1 cellular context compared by ENCODE assay signal in genomic region chr1:10556430-10557005, GRCh38.
TF ChIP-seq lines count a peak whose summit lies in the region.

No MANE protein-coding gene starts in this region.

TF ChIP-seq in GM12878, 131 proteins besides CTCF, POLR2A, EP300 and RAD21 (continued from another document):
- no peak for TF ChIP-seq TCF12 (IDR thresholded peaks at IDR 0.05; ENCODE audit: low read depth, low read length)
- TF ChIP-seq CEBPB (IDR thresholded peaks at IDR 0.05; ENCODE audit: borderline replicate concordance in 1 of 2, low read depth in 2 of 2, low read length in 2 of 2), result no peak
- TF ChIP-seq MEF2B (IDR thresholded peaks at IDR 0.05; ENCODE audit: partially characterized antibody, poor library complexity, severe bottlenecking), result no peak
- TF ChIP-seq, protein P1, sequence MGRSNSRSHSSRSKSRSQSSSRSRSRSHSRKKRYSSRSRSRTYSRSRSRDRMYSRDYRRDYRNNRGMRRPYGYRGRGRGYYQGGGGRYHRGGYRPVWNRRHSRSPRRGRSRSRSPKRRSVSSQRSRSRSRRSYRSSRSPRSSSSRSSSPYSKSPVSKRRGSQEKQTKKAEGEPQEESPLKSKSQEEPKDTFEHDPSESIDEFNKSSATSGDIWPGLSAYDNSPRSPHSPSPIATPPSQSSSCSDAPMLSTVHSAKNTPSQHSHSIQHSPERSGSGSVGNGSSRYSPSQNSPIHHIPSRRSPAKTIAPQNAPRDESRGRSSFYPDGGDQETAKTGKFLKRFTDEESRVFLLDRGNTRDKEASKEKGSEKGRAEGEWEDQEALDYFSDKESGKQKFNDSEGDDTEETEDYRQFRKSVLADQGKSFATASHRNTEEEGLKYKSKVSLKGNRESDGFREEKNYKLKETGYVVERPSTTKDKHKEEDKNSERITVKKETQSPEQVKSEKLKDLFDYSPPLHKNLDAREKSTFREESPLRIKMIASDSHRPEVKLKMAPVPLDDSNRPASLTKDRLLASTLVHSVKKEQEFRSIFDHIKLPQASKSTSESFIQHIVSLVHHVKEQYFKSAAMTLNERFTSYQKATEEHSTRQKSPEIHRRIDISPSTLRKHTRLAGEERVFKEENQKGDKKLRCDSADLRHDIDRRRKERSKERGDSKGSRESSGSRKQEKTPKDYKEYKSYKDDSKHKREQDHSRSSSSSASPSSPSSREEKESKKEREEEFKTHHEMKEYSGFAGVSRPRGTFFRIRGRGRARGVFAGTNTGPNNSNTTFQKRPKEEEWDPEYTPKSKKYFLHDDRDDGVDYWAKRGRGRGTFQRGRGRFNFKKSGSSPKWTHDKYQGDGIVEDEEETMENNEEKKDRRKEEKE (IDR thresholded peaks at IDR 0.05), result no peak
- TF ChIP-seq, protein P2, sequence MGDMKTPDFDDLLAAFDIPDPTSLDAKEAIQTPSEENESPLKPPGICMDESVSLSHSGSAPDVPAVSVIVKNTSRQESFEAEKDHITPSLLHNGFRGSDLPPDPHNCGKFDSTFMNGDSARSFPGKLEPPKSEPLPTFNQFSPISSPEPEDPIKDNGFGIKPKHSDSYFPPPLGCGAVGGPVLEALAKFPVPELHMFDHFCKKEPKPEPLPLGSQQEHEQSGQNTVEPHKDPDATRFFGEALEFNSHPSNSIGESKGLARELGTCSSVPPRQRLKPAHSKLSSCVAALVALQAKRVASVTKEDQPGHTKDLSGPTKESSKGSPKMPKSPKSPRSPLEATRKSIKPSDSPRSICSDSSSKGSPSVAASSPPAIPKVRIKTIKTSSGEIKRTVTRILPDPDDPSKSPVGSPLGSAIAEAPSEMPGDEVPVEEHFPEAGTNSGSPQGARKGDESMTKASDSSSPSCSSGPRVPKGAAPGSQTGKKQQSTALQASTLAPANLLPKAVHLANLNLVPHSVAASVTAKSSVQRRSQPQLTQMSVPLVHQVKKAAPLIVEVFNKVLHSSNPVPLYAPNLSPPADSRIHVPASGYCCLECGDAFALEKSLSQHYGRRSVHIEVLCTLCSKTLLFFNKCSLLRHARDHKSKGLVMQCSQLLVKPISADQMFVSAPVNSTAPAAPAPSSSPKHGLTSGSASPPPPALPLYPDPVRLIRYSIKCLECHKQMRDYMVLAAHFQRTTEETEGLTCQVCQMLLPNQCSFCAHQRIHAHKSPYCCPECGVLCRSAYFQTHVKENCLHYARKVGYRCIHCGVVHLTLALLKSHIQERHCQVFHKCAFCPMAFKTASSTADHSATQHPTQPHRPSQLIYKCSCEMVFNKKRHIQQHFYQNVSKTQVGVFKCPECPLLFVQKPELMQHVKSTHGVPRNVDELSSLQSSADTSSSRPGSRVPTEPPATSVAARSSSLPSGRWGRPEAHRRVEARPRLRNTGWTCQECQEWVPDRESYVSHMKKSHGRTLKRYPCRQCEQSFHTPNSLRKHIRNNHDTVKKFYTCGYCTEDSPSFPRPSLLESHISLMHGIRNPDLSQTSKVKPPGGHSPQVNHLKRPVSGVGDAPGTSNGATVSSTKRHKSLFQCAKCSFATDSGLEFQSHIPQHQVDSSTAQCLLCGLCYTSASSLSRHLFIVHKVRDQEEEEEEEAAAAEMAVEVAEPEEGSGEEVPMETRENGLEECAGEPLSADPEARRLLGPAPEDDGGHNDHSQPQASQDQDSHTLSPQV (IDR thresholded peaks at IDR 0.05), result no peak
- no peak for TF ChIP-seq KAT2A (conservative IDR thresholded peaks at IDR 0.05; ENCODE audit: control insufficient read depth, low read depth, low read length)
- TF ChIP-seq JUNB (IDR thresholded peaks at IDR 0.05), result no peak
- TF ChIP-seq MXI1 (IDR thresholded peaks at IDR 0.05; ENCODE audit: low read depth, low read length), result no peak
- no peak for TF ChIP-seq PBX3 (IDR thresholded peaks at IDR 0.05; ENCODE audit: insufficient replicate concordance, low read depth, low read length)
- no peak for TF ChIP-seq E2F8 (IDR thresholded peaks at IDR 0.05; ENCODE audit: low read depth, partially characterized antibody)
- TF ChIP-seq TCF3 (IDR thresholded peaks at IDR 0.05; ENCODE audit: borderline replicate concordance, insufficient read depth, low read depth, low read length), result no peak
- TF ChIP-seq SREBF2 (IDR thresholded peaks at IDR 0.05; ENCODE audit: low read length), result no peak
TF ChIP-seq in GM12878: peak in this region for 0.
